8 cellular contexts compared by ENCODE assay signal in the genomic region with DNA sequence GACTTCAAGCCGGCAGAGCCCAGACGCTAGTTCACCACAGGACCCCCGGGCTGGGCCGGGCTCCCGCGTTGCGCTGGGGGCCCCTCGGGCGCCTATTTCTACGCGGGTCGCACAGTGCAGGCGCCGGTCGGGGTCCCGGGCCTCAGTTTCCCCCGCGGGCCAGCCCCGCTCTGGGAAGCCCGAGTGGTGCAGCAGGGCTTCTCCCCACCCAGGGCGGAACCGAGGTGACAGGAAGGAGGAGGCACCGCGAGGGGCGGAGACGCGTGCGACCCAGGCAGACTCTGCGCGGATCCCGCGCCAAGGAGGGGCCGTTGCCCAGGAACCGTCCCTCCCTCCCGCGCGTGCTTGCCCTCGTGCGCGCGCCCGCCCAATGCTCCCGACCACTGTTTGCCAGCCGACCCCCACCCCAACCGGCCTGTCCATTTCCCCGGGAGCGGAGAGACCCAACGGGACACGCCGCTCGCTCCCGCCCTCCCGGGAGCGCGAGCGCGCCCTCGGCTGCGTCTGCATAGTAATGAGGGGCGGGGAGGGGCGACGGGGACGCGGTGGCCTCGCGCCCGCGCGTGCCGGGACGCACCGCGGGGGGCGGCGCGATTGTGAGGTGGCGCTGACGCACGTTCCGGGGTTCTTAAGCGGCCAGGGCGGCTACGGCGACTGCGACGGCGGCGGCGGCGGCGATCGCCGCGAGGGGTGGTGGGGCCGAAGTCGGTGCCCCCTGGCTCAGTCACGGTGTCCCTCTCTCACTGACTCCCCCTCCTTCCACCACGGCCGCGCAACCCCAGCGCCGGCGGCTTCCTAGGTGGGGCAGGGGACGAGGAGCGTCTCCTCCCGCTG. TPM values are rescaled to one million over a fixed set of nuclear protein-coding genes. Genes with fewer than 3 reads are reported as not detected.
DNase-seq lines count a peak whose midpoint lies in the region; ATAC-seq, FAIRE-seq and TF ChIP-seq lines count a peak whose summit lies in the region.

A gene (plus strand): TSS at position 657 of the 834 bp plus-strand sequence. CDS start 193 bp downstream, outside the sequence.

- H3K4me1 Mint-ChIP-seq in activated T-cell treated with anti-CD3 and anti-CD28 coated beads, Interleukin-2, amount 50 U/mL, for 72 hours (ENCODE audit: low read depth): peaks cover 26% of the 10 kb centered on the region

- no peaks in the 10 kb centered on the region for H3K9me3 ChIP-seq in HUES6 (ENCODE audit: control insufficient read depth, insufficient read depth, low read depth, low read length)

- peak within 1 kb of the TSS; percentile 100 for H3K4me3 ChIP-seq in HUES6 (ENCODE audit: low read depth, low read length)

- peaks cover 3 to 4% of the 10 kb centered on the region in 2 donors for H3K36me3 Mint-ChIP-seq in activated T-cell treated with anti-CD3 and anti-CD28 coated beads, Interleukin-2, amount 50 U/mL, for 72 hours (ENCODE audit: insufficient read depth in 2 of 2)

- no peak for FAIRE-seq in D721Med (lab: Jason Lieb, UNC)
- FAIRE-seq in RCC 7860 (lab: Jason Lieb, UNC): no peak

- DNase-seq in D721Med (ENCODE audit: insufficient read length, low spot score) (peak; percentile 48), RCC 7860 (ENCODE audit: low spot score) (peak; percentile 81), myocyte (ENCODE audit: low read depth) (peak; percentile 98)
- peak; percentile 93 to 94 for DNase-seq in activated T-cell treated with anti-CD3 and anti-CD28 coated beads, Interleukin-2, amount 50 U/mL, for 72 hours
- peak; percentile 77 to 89 for DNase-seq in stimulated activated CD8-positive, alpha-beta memory T cell treated with anti-CD3 and anti-CD28 coated beads, Interleukin-7, amount 100 ng/mL, for 4 hours (ENCODE audit: low read depth in 2 of 2)

- H3K27ac Mint-ChIP-seq in activated T-cell treated with anti-CD3 and anti-CD28 coated beads, Interleukin-2, amount 50 U/mL, for 72 hours: peak within 1 kb of the TSS; percentile 86

- H3K36me3 ChIP-seq in HUES6 (ENCODE audit: control insufficient read depth, insufficient read depth, low read length): no peaks in the 10 kb centered on the region; the same call in 1 of the 2 replicates

- peak within 1 kb of the TSS; percentile 88 to 95 for H3K4me3 Mint-ChIP-seq in activated T-cell treated with anti-CD3 and anti-CD28 coated beads, Interleukin-2, amount 50 U/mL, for 72 hours

- peaks cover 23% of the 10 kb centered on the region for H3K4me1 ChIP-seq in HUES6 (ENCODE audit: control insufficient read depth, insufficient read depth, low read length)

- ATAC-seq in GM21447 (IDR thresholded peaks at IDR 0.05; ENCODE audit: unreplicated experiment): peak; percentile 59
- ATAC-seq in activated T-cell treated with anti-CD3 and anti-CD28 coated beads, Interleukin-2, amount 50 U/mL, for 72 hours (replicated peaks in 1 of 2): peak; percentile 76 to 77
- ATAC-seq in esophagus mucosa: peak; percentile 83

- no peaks in the 10 kb centered on the region for H3K9me3 Mint-ChIP-seq in activated T-cell treated with anti-CD3 and anti-CD28 coated beads, Interleukin-2, amount 50 U/mL, for 72 hours

- no peak for TF ChIP-seq CTCF in D721Med (IDR thresholded peaks at IDR 0.05; ENCODE audit: insufficient read depth, missing control alignments)

- H3K27ac ChIP-seq in HUES6 (ENCODE audit: low read depth, low read length): peak within 1 kb of the TSS; percentile 67; the same call in 1 of the 2 replicates

- H3K27me3 Mint-ChIP-seq in activated T-cell treated with anti-CD3 and anti-CD28 coated beads, Interleukin-2, amount 50 U/mL, for 72 hours (ENCODE audit: low read depth): no peaks in the 10 kb centered on the region

- peak within 1 kb of the TSS; percentile 77 for H3K9ac ChIP-seq in HUES6 (ENCODE audit: low read length)

- H3K27me3 ChIP-seq in HUES6 (ENCODE audit: control insufficient read depth, insufficient read depth, low read length): peaks cover 15% of the 10 kb centered on the region

RNA-seq across cellular contexts. Expression of the gene that starts here (rescaled TPM):
- 10 to 100 TPM; 13.5 to 14.5 TPM for total RNA-seq in activated T-cell treated with anti-CD3 and anti-CD28 coated beads, Interleukin-2, amount 50 U/mL, for 72 hours
- total RNA-seq in esophagus mucosa (18.3 TPM), myocyte (31.7 and 40.0 TPM in 2 replicates)
- polyA plus RNA-seq in myocyte (2012): 15.8 TPM

Comparison
In these comparisons a context has a peak if more than half of its experiments do, and no peak if none do; other contexts are left out.
1. Peak in every context shown above with its lines: DNase-seq, ATAC-seq, H3K4me3 ChIP-seq and H3K27ac ChIP-seq.
2. DNase-seq: peak in every context shown above with its lines; median percentile 98 in myocyte; 94 in activated T-cell treated with anti-CD3 and anti-CD28 coated beads, Interleukin-2, amount 50 U/mL, for 72 hours; 83 in stimulated activated CD8-positive, alpha-beta memory T cell treated with anti-CD3 and anti-CD28 coated beads, Interleukin-7, amount 100 ng/mL, for 4 hours; 81 in RCC 7860; 48 in D721Med.